In the genomic region with DNA sequence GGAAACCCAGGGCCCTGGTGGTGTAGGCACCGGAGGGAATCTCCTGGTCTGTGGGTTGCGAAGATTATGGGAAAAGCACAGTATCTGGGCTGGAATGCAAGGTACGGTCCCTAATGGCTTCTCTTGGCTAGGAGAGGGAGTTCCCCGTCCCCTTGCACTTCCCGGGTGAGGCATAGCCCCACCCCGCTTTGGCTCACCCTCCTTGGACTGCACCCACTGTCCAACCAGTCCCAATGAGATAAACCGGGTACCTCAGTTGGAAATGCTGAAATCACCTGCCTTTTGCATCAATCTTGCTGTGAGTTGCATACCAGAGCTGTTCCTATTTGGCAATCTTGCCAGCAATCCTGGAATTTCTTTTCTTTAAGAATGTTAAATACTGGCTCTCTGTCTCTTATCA, we compare ENCODE assay signal across 1 cellular context.
TF ChIP-seq lines count a peak whose summit lies in the region.

No MANE protein-coding gene starts in this region.

TF ChIP-seq in H1, 55 proteins besides CTCF, POLR2A, EP300 and RAD21 (continued from another document):
- TF ChIP-seq, protein P1, sequence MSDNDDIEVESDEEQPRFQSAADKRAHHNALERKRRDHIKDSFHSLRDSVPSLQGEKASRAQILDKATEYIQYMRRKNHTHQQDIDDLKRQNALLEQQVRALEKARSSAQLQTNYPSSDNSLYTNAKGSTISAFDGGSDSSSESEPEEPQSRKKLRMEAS (IDR thresholded peaks at IDR 0.05): no peak
- TF ChIP-seq SP1 (IDR thresholded peaks at IDR 0.05; ENCODE audit: low read depth, low read length) (no peak), EZH2 (IDR thresholded peaks at IDR 0.05; ENCODE audit: low read depth, low read length, severe bottlenecking) (no peak), BRCA1 (IDR thresholded peaks at IDR 0.05; ENCODE audit: low read depth, low read length) (no peak), SUZ12 (IDR thresholded peaks at IDR 0.05; ENCODE audit: low read length) (no peak), KDM4A (IDR thresholded peaks at IDR 0.05; ENCODE audit: low read depth, low read length, severe bottlenecking) (no peak), YY1 (IDR thresholded peaks at IDR 0.05; ENCODE audit: low read depth, low read length) (no peak), BACH1 (IDR thresholded peaks at IDR 0.05; ENCODE audit: low read length) (no peak), KDM5A (IDR thresholded peaks at IDR 0.05; ENCODE audit: low read length) (no peak), TAF1 (IDR thresholded peaks at IDR 0.05; ENCODE audit: low read depth, low read length) (no peak), TBP (IDR thresholded peaks at IDR 0.05; ENCODE audit: low read depth, low read length) (no peak), HDAC2 (IDR thresholded peaks at IDR 0.05; ENCODE audit: borderline replicate concordance in 1 of 2, low read depth in 2 of 2, low read length in 2 of 2) (no peak)
TF ChIP-seq in H1: peak in this region for 0.
